9 cellular contexts compared by ENCODE assay signal in genomic region chrX:41382699-41383645, GRCh38. TPM values are rescaled to one million over a fixed set of nuclear protein-coding genes. Genes with fewer than 3 reads are reported as not detected.
DNase-seq lines count a peak whose midpoint lies in the region; ATAC-seq and TF ChIP-seq lines count a peak whose summit lies in the region.
"Had no signal": no experiment of that assay in that cellular context is flagged by ENCODE, and none has a peak within 500 bp of the region (broad histone marks: within the 10 kb centered on the region; RNA-seq: fewer than 3 reads in every experiment).

No MANE protein-coding gene starts in this region.

- peak overlapping the region; percentile 89 for H3K27ac Mint-ChIP-seq in dendritic cell treated with granulocyte-macrophage colony-stimulating factor and Interleukin-4, amounts not matched to agents 40 ng/mL and 50 ng/mL, for 4 days
- no peak overlapping the region for H3K27ac Mint-ChIP-seq in mesothelial cell of epicardium
- H3K27ac Mint-ChIP-seq: memory B cell had no signal

- H3K27me3 Mint-ChIP-seq in dendritic cell treated with granulocyte-macrophage colony-stimulating factor and Interleukin-4, amounts not matched to agents 40 ng/mL and 50 ng/mL, for 4 days, result no peaks in the 10 kb centered on the region
- no peaks in the 10 kb centered on the region for H3K27me3 Mint-ChIP-seq in mesothelial cell of epicardium (ENCODE audit: low read depth)
- H3K27me3 Mint-ChIP-seq: memory B cell had no signal

- no peaks in the 10 kb centered on the region for H3K36me3 Mint-ChIP-seq in dendritic cell treated with granulocyte-macrophage colony-stimulating factor and Interleukin-4, amounts not matched to agents 40 ng/mL and 50 ng/mL, for 4 days (ENCODE audit: low read depth)
- no peaks in the 10 kb centered on the region for H3K36me3 Mint-ChIP-seq in mesothelial cell of epicardium
- H3K36me3 Mint-ChIP-seq: memory B cell had no signal

- no peaks in the 10 kb centered on the region for H3K9me3 Mint-ChIP-seq in dendritic cell treated with granulocyte-macrophage colony-stimulating factor and Interleukin-4, amounts not matched to agents 40 ng/mL and 50 ng/mL, for 4 days
- H3K9me3 Mint-ChIP-seq in mesothelial cell of epicardium, result peaks cover 11% of the 10 kb centered on the region
- H3K9me3 Mint-ChIP-seq: memory B cell had no signal

- POLR2A ChIA-PET in HEK293T (lab: Yijun Ruan, JAX), result interaction anchor here (1.1 to 1.6 kb wide), 2 partner anchors 49 to 60 kb away, joined by 3 to 7 read pairs; partner anchors contain the start of gene DDX3X

- H3K9me3 ChIP-seq in Peyer's patch (no peaks in the 10 kb centered on the region), esophagus muscularis mucosa (no peaks in the 10 kb centered on the region)

- H3K4me1 ChIP-seq in Peyer's patch, result peaks cover 0 to 9% (median 0%) of the 10 kb centered on the region in 4 donors
- no peaks in the 10 kb centered on the region for H3K4me1 ChIP-seq in esophagus muscularis mucosa

- DNase-seq in H4 (ENCODE audit: low spot score) (peak; percentile 52), Peyer's patch (peak in 2 of 3 donors; percentile 51 to 57), sciatic nerve (ENCODE audit: low spot score) (no peak), SHP77 (lab: John Stamatoyannopoulos, UW) (no peak), mesothelial cell of epicardium (ENCODE audit: low spot score in 2 of 2, unreplicated experiment in 2 of 2) (no peak), HEK293T (ENCODE audit: extremely low spot score) (no peak), esophagus muscularis mucosa (ENCODE audit: extremely low spot score) (no peak)

- H3K4me3 ChIP-seq in Peyer's patch, result no peak overlapping the region
- no peak overlapping the region for H3K4me3 ChIP-seq in esophagus muscularis mucosa

- TF ChIP-seq POLR2A in Peyer's patch (IDR thresholded peaks at IDR 0.05) (no peak), esophagus muscularis mucosa (IDR thresholded peaks at IDR 0.05; ENCODE audit: low read depth) (no peak)

- TF ChIP-seq EP300 in esophagus muscularis mucosa (IDR thresholded peaks at IDR 0.05), result no peak

- no peak for TF ChIP-seq CTCF in Peyer's patch (IDR thresholded peaks at IDR 0.05)
- no peak for TF ChIP-seq CTCF in mesothelial cell of epicardium (IDR thresholded peaks at IDR 0.05; ENCODE audit: unreplicated experiment)
- no peak for TF ChIP-seq CTCF in esophagus muscularis mucosa (IDR thresholded peaks at IDR 0.05)

- no peaks in the 10 kb centered on the region for H3K36me3 ChIP-seq in Peyer's patch
- H3K36me3 ChIP-seq in esophagus muscularis mucosa, result no peaks in the 10 kb centered on the region

- H3K4me1 Mint-ChIP-seq in dendritic cell treated with granulocyte-macrophage colony-stimulating factor and Interleukin-4, amounts not matched to agents 40 ng/mL and 50 ng/mL, for 4 days (ENCODE audit: low read depth), result peaks cover 24% of the 10 kb centered on the region
- no peaks in the 10 kb centered on the region for H3K4me1 Mint-ChIP-seq in mesothelial cell of epicardium
- H3K4me1 Mint-ChIP-seq: memory B cell had no signal

- H3K4me3 Mint-ChIP-seq in dendritic cell treated with granulocyte-macrophage colony-stimulating factor and Interleukin-4, amounts not matched to agents 40 ng/mL and 50 ng/mL, for 4 days, result peak overlapping the region; percentile 37
- H3K4me3 Mint-ChIP-seq in mesothelial cell of epicardium, result no peak overlapping the region
- H3K4me3 Mint-ChIP-seq: memory B cell had no signal

- WGBS in esophagus muscularis mucosa, result 69% methylated on average over 10 of the region's 10 CpGs

- H3K27me3 ChIP-seq in Peyer's patch (no peaks in the 10 kb centered on the region), esophagus muscularis mucosa (peaks cover 0 to 4% (median 0%) of the 10 kb centered on the region in 4 donors)

- H3K27ac ChIP-seq in Peyer's patch, result peak overlapping the region; percentile 32 to 87 (median 77)
- H3K27ac ChIP-seq in esophagus muscularis mucosa (replicated peaks in 1 of 4), result no peak overlapping the region

- intact Hi-C loops in dendritic cell treated with granulocyte-macrophage colony-stimulating factor and Interleukin-4, amounts not matched to agents 40 ng/mL and 50 ng/mL, for 4 days (cut with micrococcal nuclease), result no loop called here
- intact Hi-C loops in sciatic nerve (cut with DNase I), result no loop called here
- intact Hi-C loops in esophagus muscularis mucosa (cut with DNase I), result no loop called here

- CTCF ChIA-PET in HEK293T (lab: Yijun Ruan, JAX), result interaction anchor here (0.7 to 1.3 kb wide), 3 partner anchors 20 to 42 kb away, joined by 3 read pairs; no protein-coding TSS in a partner anchor

- ATAC-seq in sciatic nerve, result peak; percentile 44

TF ChIP-seq in HEK293T, 16 proteins besides CTCF, POLR2A, EP300 and RAD21:
- TF ChIP-seq SUZ12 (IDR thresholded peaks at IDR 0.05), result no peak
- no peak for TF ChIP-seq NFRKB (IDR thresholded peaks at IDR 0.05)
- no peak for TF ChIP-seq HDGF (IDR thresholded peaks at IDR 0.05; ENCODE audit: borderline replicate concordance)
- no peak for TF ChIP-seq ELF4 (IDR thresholded peaks at IDR 0.05)
- TF ChIP-seq SP1 (IDR thresholded peaks at IDR 0.05), result no peak

RNA-seq across cellular contexts. Expression of gene DDX3X, which starts 49.0 kb away (rescaled TPM):
- 116 and 181 TPM in 2 replicates for total RNA-seq in H4 (2014; rRNA removed; shearing (Covaris generic))
- 100 to 1,000 TPM; 152 to 215 (median 179) TPM for total RNA-seq in Peyer's patch
- total RNA-seq in sciatic nerve, result 334 TPM
- total RNA-seq in mesothelial cell of epicardium, result 301 to 305 TPM (median 303 TPM) in 3 replicates
- total RNA-seq in esophagus muscularis mucosa, result 100 to 1,000 TPM; 169 to 282 (median 253) TPM

Comparison
In these comparisons a context has a peak if more than half of its experiments do, and no peak if none do; other contexts are left out.
1. DNase-seq: peak in H4 (single experiment) and Peyer's patch (2 of 3); none in sciatic nerve (single experiment), SHP77 (0 of 2), mesothelial cell of epicardium (0 of 2), HEK293T (single experiment) and esophagus muscularis mucosa (single experiment).
2. H3K27ac ChIP-seq: peak in Peyer's patch (4 of 4); none in esophagus muscularis mucosa (0 of 4).